ENCODE assay signal across 8 cellular contexts in the genomic region with DNA sequence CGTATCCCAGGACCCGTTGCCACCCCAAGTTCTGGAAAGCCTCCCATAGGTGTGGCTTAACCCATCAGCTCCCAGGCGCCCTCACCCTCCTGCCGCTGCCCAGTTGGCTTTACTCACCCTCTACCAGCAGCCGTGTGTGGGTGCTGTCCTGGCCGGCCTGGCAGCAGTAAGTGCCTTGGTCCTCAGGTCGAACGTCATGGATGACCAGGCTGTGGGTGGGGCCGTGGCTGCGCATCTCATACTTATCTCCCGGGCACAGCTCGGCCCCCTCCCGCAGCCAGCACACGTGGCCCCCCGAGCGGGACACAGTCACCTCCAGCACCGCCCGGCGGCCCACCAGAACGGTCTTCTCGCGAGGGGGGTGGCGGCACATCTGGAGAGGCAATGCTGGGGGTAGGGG. TPM values are rescaled to one million over a fixed set of nuclear protein-coding genes. Genes with fewer than 3 reads are reported as not detected.
DNase-seq lines count a peak whose midpoint lies in the region; TF ChIP-seq lines count a peak whose summit lies in the region.

No MANE protein-coding gene starts in this region.

- CTCF ChIA-PET in AG04449 (lab: Yijun Ruan, JAX) = interaction anchor here (1.5 to 7.0 kb wide), 7 partner anchors 9 to 149 kb away, joined by 4 to 72 read pairs (median 9); no protein-coding TSS in a partner anchor

- H3K27ac Mint-ChIP-seq in brain = no peak overlapping the region
- no peak overlapping the region for H3K27ac Mint-ChIP-seq in T-helper 2 cell treated with Interferon-gamma antibody and Interleukin-4, amounts not matched to agents 5 μg/mL and 100 μg/mL, for 36 hours

- 7 to 15% methylated on average over 10 to 19 of the region's 23 CpGs for WGBS in lower leg skin, 2 donors

- POLR2A ChIA-PET in AG04449 (lab: Yijun Ruan, JAX) = interaction anchor here (0.6 to 2.0 kb wide), 5 partner anchors 8 to 137 kb away, joined by 3 to 9 read pairs (median 7); a partner anchor contains a TSS

- H3K4me1 Mint-ChIP-seq in brain = peaks cover 27% of the 10 kb centered on the region
- H3K4me1 Mint-ChIP-seq in T-helper 2 cell treated with Interferon-gamma antibody and Interleukin-4, amounts not matched to agents 5 μg/mL and 100 μg/mL, for 36 hours (ENCODE audit: low read depth) = peaks cover 5% of the 10 kb centered on the region

- TF ChIP-seq CTCF in AG04449 (IDR thresholded peaks at IDR 0.05; ENCODE audit: insufficient read depth, low read length, missing control alignments) (no peak), brain (conservative IDR thresholded peaks at IDR 0.05) (no peak), lower leg skin (IDR thresholded peaks at IDR 0.05) (no peak)

- intact Hi-C loops in lower leg skin (cut with DNase I; ENCODE audit: low total_unique reads) = loop anchor here (10.0 kb wide), 1 partner anchor 83 kb away; no protein-coding TSS in a partner anchor

- peak overlapping the region; percentile 73 for H3K4me3 ChIP-seq in AG04449 (ENCODE audit: low read depth, low read length)
- no peak overlapping the region for H3K4me3 ChIP-seq in lower leg skin (ENCODE audit: low read depth, poor library complexity, severe bottlenecking)

- peak overlapping the region; percentile 86 to 89 (median 87) for H3K4me3 Mint-ChIP-seq in brain
- H3K4me3 Mint-ChIP-seq in T-helper 2 cell treated with Interferon-gamma antibody and Interleukin-4, amounts not matched to agents 5 μg/mL and 100 μg/mL, for 36 hours = no peak overlapping the region

- DNase-seq in AG04449 (ENCODE audit: low read depth, low spot score) (no peak), HK-2 (ENCODE audit: unreplicated experiment) (peak; percentile 74), left kidney (ENCODE audit: low read depth, low spot score) (peak; percentile 63), lower leg skin (ENCODE audit: low spot score in 2 of 2) (no peak), midbrain (lab: John Stamatoyannopoulos, UW) (no peak), RPMI8226 (no peak)
- DNase-seq in T-helper 2 cell treated with Interferon-gamma antibody and Interleukin-4, amounts not matched to agents 5 μg/mL and 100 μg/mL, for 36 hours (ENCODE audit: low spot score) = no peak

- H3K9me3 Mint-ChIP-seq in brain = no peaks in the 10 kb centered on the region
- no peaks in the 10 kb centered on the region for H3K9me3 Mint-ChIP-seq in T-helper 2 cell treated with Interferon-gamma antibody and Interleukin-4, amounts not matched to agents 5 μg/mL and 100 μg/mL, for 36 hours

- TF ChIP-seq POLR2A in lower leg skin (IDR thresholded peaks at IDR 0.05) = no peak

- no peaks in the 10 kb centered on the region for H3K27me3 Mint-ChIP-seq in brain
- peaks cover 29% of the 10 kb centered on the region for H3K27me3 Mint-ChIP-seq in T-helper 2 cell treated with Interferon-gamma antibody and Interleukin-4, amounts not matched to agents 5 μg/mL and 100 μg/mL, for 36 hours (ENCODE audit: low read depth)

- peaks cover 36% of the 10 kb centered on the region for H3K36me3 Mint-ChIP-seq in brain
- H3K36me3 Mint-ChIP-seq in T-helper 2 cell treated with Interferon-gamma antibody and Interleukin-4, amounts not matched to agents 5 μg/mL and 100 μg/mL, for 36 hours (ENCODE audit: low read depth) = no peaks in the 10 kb centered on the region

RNA-seq across cellular contexts. Expression of a gene that starts 7.6 kb away (rescaled TPM):
- 23.1 TPM for polyA plus RNA-seq in brain (ENCODE audit: insufficient read depth, low read depth, low replicate concordance)
- 1 to 10 TPM in 2 of 4 donors, under 1 TPM in 2; 0.17 to 2.1 (median 1.0) TPM for total RNA-seq in lower leg skin

RNA-seq across cellular contexts. Expression of a gene that starts 7.8 kb away (rescaled TPM):
- polyA plus RNA-seq in brain (ENCODE audit: insufficient read depth, low read depth, low replicate concordance) = 41.6 TPM
- total RNA-seq in lower leg skin = 10 to 100 TPM; 37.8 to 73.1 (median 58.4) TPM

RNA-seq across cellular contexts. Expression of a gene that starts 19.9 kb away (rescaled TPM):
- polyA plus RNA-seq in brain (ENCODE audit: insufficient read depth, low read depth, low replicate concordance) = 91.4 TPM
- 10 to 100 TPM; 34.2 to 52.7 (median 42.7) TPM for total RNA-seq in lower leg skin

RNA-seq across cellular contexts. Expression of a gene that starts 20.7 kb away (rescaled TPM):
- polyA plus RNA-seq in brain (ENCODE audit: insufficient read depth, low read depth, low replicate concordance) = 0.37 TPM
- total RNA-seq in lower leg skin = 1 to 10 TPM in 1 of 4 donors, under 1 TPM in 2, not detected in 1; 0.58 to 1.4 (median 0.84) TPM

RNA-seq across cellular contexts. Expression of a gene that starts 37.1 kb away (rescaled TPM):
- polyA plus RNA-seq in brain (ENCODE audit: insufficient read depth, low read depth, low replicate concordance) = 1.2 TPM
- total RNA-seq in lower leg skin = under 1 TPM in 1 of 4 donors, not detected in 3; 0.26 TPM

Comparison
In these comparisons a context has a peak if more than half of its experiments do, and no peak if none do; other contexts are left out.
1. DNase-seq: peak in HK-2 (single experiment) and left kidney (single experiment); none in AG04449 (single experiment), lower leg skin (0 of 2), midbrain (single experiment), T-helper 2 cell treated with Interferon-gamma antibody and Interleukin-4, amounts not matched to agents 5 μg/mL and 100 μg/mL, for 36 hours (single experiment) and RPMI8226 (single experiment).